18 cellular contexts compared by ENCODE assay signal in genomic region chr9:85858351-85858750, GRCh38.
DNase-seq lines count a peak whose midpoint lies in the region.
"Had no signal": no experiment of that assay in that cellular context is flagged by ENCODE, and none has a peak within 500 bp of the region (broad histone marks: within the 10 kb centered on the region; RNA-seq: fewer than 3 reads in every experiment).

No MANE protein-coding gene starts in this region.

- peak; percentile 89 for DNase-seq in COLO829 (ENCODE audit: low spot score)
- peak; percentile 3 for DNase-seq in RPMI7951 (ENCODE audit: low read depth)
- peak; percentile 3 for DNase-seq in midbrain (lab: John Stamatoyannopoulos, UW)
- DNase-seq in NCI-H2081 treated with DMSO at 0.1 percent for 48 hours (lab: John Stamatoyannopoulos, UW) = no peak
- no peak for DNase-seq in NCI-H2227 (lab: John Stamatoyannopoulos, UW; ENCODE audit: unreplicated experiment)
- DNase-seq in retina = no peak
- DNase-seq in epidermal melanocyte (ENCODE audit: insufficient read length, low spot score) = no peak
- DNase-seq: GDM1; GM23248; NCI-H1092 treated with DMSO at 0.1 percent for 48 hours; NCI-H146; NCI-H2029 treated with DMSO at 0.1 percent for 48 hours; NCI-H510A; NCI-H748 treated with DMSO at 0.1 percent for 48 hours; NK-92 treated with Interleukin-12 subunit alpha and Interleukin-12 subunit beta, amount 100 ng/mL, for 24 hours; Peyer's patch; Right ventricle myocardium superior had no signal

- peak overlapping the region; percentile 34 for H3K27ac ChIP-seq in cingulate gyrus (ENCODE audit: low read depth, low read length)
- H3K27ac ChIP-seq: GM23248, Peyer's patch had no signal

Comparison
In these comparisons a context has a peak if more than half of its experiments do, and no peak if none do; other contexts are left out.
1. DNase-seq: peak in COLO829 (single experiment), RPMI7951 (single experiment) and midbrain (single experiment); none in NCI-H2081 treated with DMSO at 0.1 percent for 48 hours (single experiment), NCI-H2227 (single experiment), retina (single experiment) and epidermal melanocyte (single experiment).